ENCODE assay signal across 1 cellular context in the genomic region with DNA sequence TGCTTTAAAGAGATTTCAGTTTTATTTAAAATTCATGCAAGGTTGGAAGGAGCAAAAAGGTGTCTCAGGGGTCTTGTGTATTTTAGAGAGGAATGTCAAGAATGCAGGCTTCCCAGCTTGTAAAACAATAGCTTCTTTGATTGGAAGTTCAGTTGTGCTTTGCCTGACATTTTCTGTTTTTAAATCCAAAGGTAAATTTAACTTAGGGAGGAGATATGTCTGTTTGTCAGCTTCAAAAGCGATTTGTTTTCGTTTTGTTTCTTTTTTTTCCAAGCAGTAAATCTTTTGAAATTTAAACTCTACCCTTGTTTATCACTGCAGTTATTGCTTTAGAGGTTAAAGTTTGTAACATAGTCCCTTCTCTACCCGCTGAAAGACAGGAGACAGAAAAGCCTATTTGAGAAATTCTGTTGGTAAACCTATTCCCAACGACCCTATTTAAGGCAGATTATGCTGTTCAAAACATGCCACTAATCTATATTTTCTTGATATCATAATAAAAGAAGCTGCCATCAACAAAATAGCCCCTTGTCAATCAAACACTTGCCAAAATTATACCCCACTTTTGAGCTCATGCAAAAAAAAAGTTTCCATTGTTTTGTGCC.
TF ChIP-seq lines count a peak whose summit lies in the region.

No MANE protein-coding gene starts in this region.

TF ChIP-seq in IMR-90, 13 proteins besides CTCF, POLR2A, EP300 and RAD21:
- no peak for TF ChIP-seq SMC3 (IDR thresholded peaks at IDR 0.05; ENCODE audit: low read depth, low read length)
- TF ChIP-seq RCOR1 (IDR thresholded peaks at IDR 0.05; ENCODE audit: insufficient replicate concordance, low read length), result no peak
- no peak for TF ChIP-seq RFX5 (IDR thresholded peaks at IDR 0.05; ENCODE audit: low read depth, low read length)
- TF ChIP-seq MAZ (IDR thresholded peaks at IDR 0.05; ENCODE audit: borderline replicate concordance, low read depth, low read length), result no peak
TF ChIP-seq in IMR-90: peak in this region for 0.
